ENCODE assay signal across 27 cellular contexts in genomic region chr14:50218501-50218900, GRCh38.
"Had no signal": no experiment of that assay in that cellular context is flagged by ENCODE, and none has a peak within 500 bp of the region (broad histone marks: within the 10 kb centered on the region; RNA-seq: fewer than 3 reads in every experiment).

No MANE protein-coding gene starts in this region.

- H3K9me3 ChIP-seq: gastroesophageal sphincter, heart right ventricle, left lung, mucosa of descending colon, neutrophil, pancreas, sigmoid colon, thoracic aorta, tibial nerve, upper lobe of left lung, uterus had no signal

- H3K27ac Mint-ChIP-seq: stimulated activated effector memory CD8-positive, alpha-beta T cell treated with anti-CD3 and anti-CD28 coated beads, Interleukin-12 subunit alpha, Interleukin-12 subunit beta, amount 100 ng/mL, for 72 hours had no signal

- H3K9me3 Mint-ChIP-seq: mesothelial cell of epicardium; naive B cell; natural killer cell treated with Interleukin-12 subunit alpha and Interleukin-12 subunit beta and Interleukin-15 and Interleukin-18, amount 100 ng/mL, for 72 hours; neural crest cell; stimulated activated effector memory CD8-positive, alpha-beta T cell treated with anti-CD3 and anti-CD28 coated beads, Interleukin-12 subunit alpha, Interleukin-12 subunit beta, amount 100 ng/mL, for 72 hours had no signal

- FAIRE-seq: islet of Langerhans, pancreas had no signal

- H3K36me3 ChIP-seq: gastroesophageal sphincter, left lung, neutrophil, pancreas, sigmoid colon, thoracic aorta, tibial nerve, upper lobe of left lung, uterus had no signal

- DNase-seq: dorsolateral prefrontal cortex; effector CD4-positive, alpha-beta T cell; foreskin keratinocyte; heart right ventricle; hippocampal formation; left cardiac atrium; left lung; mesenchymal stem cell; mucosa of descending colon; naive B cell; pancreas; right cardiac atrium; sigmoid colon; stimulated activated CD4-positive, alpha-beta T cell treated with anti-CD3 and anti-CD28 coated beads, Interleukin-2, amount 100 ng/mL, for 24 hours; stimulated activated CD4-positive, alpha-beta T cell treated with anti-CD3 and anti-CD28 coated beads, Interleukin-4, amount 100 ng/mL, for 24 hours; stimulated activated naive CD4-positive, alpha-beta T cell treated with Interleukin-2 at 50 U/mL for 16 hours; upper lobe of left lung; uterus had no signal

- H3K36me3 Mint-ChIP-seq: natural killer cell treated with Interleukin-12 subunit alpha and Interleukin-12 subunit beta and Interleukin-15 and Interleukin-18, amount 100 ng/mL, for 72 hours had no signal

- H3K27me3 ChIP-seq: dorsolateral prefrontal cortex, foreskin keratinocyte, gastroesophageal sphincter, heart right ventricle, left lung, neutrophil, pancreas, sigmoid colon, tibial nerve, upper lobe of left lung, uterus had no signal

- H3K4me3 Mint-ChIP-seq: mesothelial cell of epicardium; natural killer cell treated with Interleukin-12 subunit alpha and Interleukin-12 subunit beta and Interleukin-15 and Interleukin-18, amount 100 ng/mL, for 72 hours; neural crest cell; stimulated activated effector memory CD8-positive, alpha-beta T cell treated with anti-CD3 and anti-CD28 coated beads, Interleukin-12 subunit alpha, Interleukin-12 subunit beta, amount 100 ng/mL, for 72 hours had no signal

- H3K4me1 ChIP-seq: foreskin keratinocyte, uterus had no signal

- H3K4me3 ChIP-seq: dorsolateral prefrontal cortex, gastroesophageal sphincter, heart right ventricle, left lung, mucosa of descending colon, pancreas, sigmoid colon, thoracic aorta, tibial nerve, upper lobe of left lung, uterus had no signal

- H3K27me3 Mint-ChIP-seq: naive B cell; natural killer cell treated with Interleukin-12 subunit alpha and Interleukin-12 subunit beta and Interleukin-15 and Interleukin-18, amount 100 ng/mL, for 72 hours had no signal

- ATAC-seq: foreskin keratinocyte; gastroesophageal sphincter; heart right ventricle; left cardiac atrium; left lung; mucosa of descending colon; natural killer cell treated with Interleukin-12 subunit alpha and Interleukin-12 subunit beta and Interleukin-15 and Interleukin-18, amount 100 ng/mL, for 72 hours; pancreas; right cardiac atrium; stimulated activated effector memory CD8-positive, alpha-beta T cell treated with anti-CD3 and anti-CD28 coated beads, Interleukin-12 subunit alpha, Interleukin-12 subunit beta, amount 100 ng/mL, for 72 hours had no signal

- H3K27ac ChIP-seq: dorsolateral prefrontal cortex, foreskin keratinocyte, gastroesophageal sphincter, heart right ventricle, left lung, neutrophil, pancreas, sigmoid colon, thoracic aorta, tibial nerve, upper lobe of left lung, uterus had no signal
